12 cellular contexts compared by ENCODE assay signal in genomic region chr2:176583530-176584101, GRCh38.
A peak's percentile ranks its signal among the peaks of the same experiment; 100 is the strongest.
DNase-seq lines count a peak whose midpoint lies in the region; ATAC-seq and TF ChIP-seq lines count a peak whose summit lies in the region.
"Had no signal": no experiment of that assay in that cellular context is flagged by ENCODE, and none has a peak within 500 bp of the region (broad histone marks: within the 10 kb centered on the region; RNA-seq: fewer than 3 reads in every experiment).

No MANE protein-coding gene starts in this region.

- H3K27me3 ChIP-seq in BJ (ENCODE audit: control insufficient read depth, insufficient read depth, low read length) (no peaks in the 10 kb centered on the region; the same call in 1 of the 2 replicates), brain microvascular endothelial cell (replicated peaks) (no peaks in the 10 kb centered on the region)
- H3K27me3 ChIP-seq: upper lobe of left lung had no signal

- TF ChIP-seq CTCF in BJ (IDR thresholded peaks at IDR 0.05; ENCODE audit: insufficient read depth, low read depth, low read length) (no peak), brain microvascular endothelial cell (IDR thresholded peaks at IDR 0.05; ENCODE audit: low read depth, low read length, missing control alignments) (no peak), mucosa of descending colon (IDR thresholded peaks at IDR 0.05) (no peak)

- no peaks in the 10 kb centered on the region for H3K9me3 ChIP-seq in mucosa of descending colon
- H3K9me3 ChIP-seq: upper lobe of left lung had no signal

- peaks cover 14% of the 10 kb centered on the region for H3K4me1 ChIP-seq in mucosa of descending colon (ENCODE audit: low read depth)
- H3K4me1 ChIP-seq: upper lobe of left lung had no signal

- H3K36me3 ChIP-seq in BJ (ENCODE audit: control insufficient read depth, insufficient read depth, low read length) (no peaks in the 10 kb centered on the region), brain microvascular endothelial cell (replicated peaks) (no peaks in the 10 kb centered on the region), mucosa of descending colon (ENCODE audit: low read depth) (no peaks in the 10 kb centered on the region)
- H3K36me3 ChIP-seq: upper lobe of left lung had no signal

- H3K27ac ChIP-seq in brain microvascular endothelial cell = peak overlapping the region; percentile 97
- H3K27ac ChIP-seq: upper lobe of left lung had no signal

- ATAC-seq in mucosa of descending colon (peak; percentile 42), GM19035 (IDR thresholded peaks at IDR 0.05; ENCODE audit: unreplicated experiment) (no peak), HG02763 (IDR thresholded peaks at IDR 0.05; ENCODE audit: unreplicated experiment) (no peak)

- H3K4me3 ChIP-seq in BJ (ENCODE audit: low read depth, low read length) (no peak overlapping the region), brain microvascular endothelial cell (ENCODE audit: low read depth, low read length) (no peak overlapping the region), mucosa of descending colon (no peak overlapping the region)
- H3K4me3 ChIP-seq: upper lobe of left lung had no signal

- in situ Hi-C loops in brain microvascular endothelial cell (cut with HindIII; ENCODE audit: low pct_ligation_motif_present, low sequenced_read_pairs) = no loop called here

- POLR2A ChIA-PET in BJ (lab: Charles Lee) = no interaction called here

- intact Hi-C loops in mucosa of descending colon (cut with DNase I, micrococcal nuclease) = no loop called here

- CTCF ChIA-PET in BJ (lab: Yijun Ruan, JAX) = interaction anchor here (0.6 to 2.8 kb wide), 4 partner anchors 30 to 129 kb away, joined by 3 to 10 read pairs (median 3); no protein-coding TSS in a partner anchor

- DNase-seq in BJ (ENCODE audit: low read depth) (peak; percentile 12), M059J (ENCODE audit: low read depth) (peak; percentile 80), brain microvascular endothelial cell (peak; percentile 83), mucosa of descending colon (peak in 2 of 3 donors; percentile 12 to 31), ureter (ENCODE audit: low spot score) (no peak), NCI-H187 (lab: John Stamatoyannopoulos, UW) (no peak)
- DNase-seq: CD4-positive, alpha-beta memory T cell; NCI-H524 treated with DMSO at 0.1 percent for 48 hours; retina; upper lobe of left lung had no signal

Comparison
In these comparisons a context has a peak if more than half of its experiments do, and no peak if none do; other contexts are left out.
1. DNase-seq: peak in BJ (single experiment), M059J (single experiment), brain microvascular endothelial cell (single experiment) and mucosa of descending colon (2 of 3); none in ureter (single experiment) and NCI-H187 (0 of 2).